Comparison of ENCODE assay signal across 9 cellular contexts in the genomic region with DNA sequence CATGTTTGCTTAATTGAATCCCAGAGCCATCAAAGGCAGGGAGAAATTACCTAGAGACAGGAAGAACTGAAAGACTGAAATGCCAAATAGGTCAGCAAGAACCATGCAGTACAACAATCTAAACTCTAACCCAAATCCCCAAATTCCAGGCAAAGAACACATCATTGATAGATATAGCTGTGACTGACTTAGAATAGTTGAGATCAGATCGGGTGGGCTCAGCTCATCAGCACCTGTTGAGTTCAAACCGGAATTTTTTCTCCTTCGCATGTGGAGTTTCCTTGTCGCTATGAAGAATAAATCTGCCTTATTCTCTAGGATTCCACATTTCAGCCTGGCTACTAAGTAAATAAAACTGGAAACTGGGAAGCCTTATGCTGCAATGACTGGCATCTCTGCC. TPM values are rescaled to one million over a fixed set of nuclear protein-coding genes. Genes with fewer than 3 reads are reported as not detected.
DNase-seq lines count a peak whose midpoint lies in the region; ATAC-seq and TF ChIP-seq lines count a peak whose summit lies in the region.
"Had no signal": no experiment of that assay in that cellular context is flagged by ENCODE, and none has a peak within 500 bp of the region (broad histone marks: within the 10 kb centered on the region; RNA-seq: fewer than 3 reads in every experiment).

No MANE protein-coding gene starts in this region.

- H3K36me3 Mint-ChIP-seq in CD4-positive, CD25-positive, alpha-beta regulatory T cell: peaks cover 4% of the 10 kb centered on the region

- H3K4me3 Mint-ChIP-seq in CD4-positive, CD25-positive, alpha-beta regulatory T cell: peak overlapping the region; percentile 93 to 100 (median 97)

- H3K9me3 Mint-ChIP-seq in CD4-positive, CD25-positive, alpha-beta regulatory T cell: no peaks in the 10 kb centered on the region

- H3K27me3 ChIP-seq in CD4-positive, CD25-positive, alpha-beta regulatory T cell (ENCODE audit: control insufficient read depth, insufficient read depth, low read length): no peaks in the 10 kb centered on the region
- H3K27me3 ChIP-seq in OCI-LY3 (ENCODE audit: low read depth, low read length) (no peaks in the 10 kb centered on the region), osteoblast (ENCODE audit: insufficient read depth, low read length) (no peaks in the 10 kb centered on the region)

- TF ChIP-seq CTCF in OCI-LY3 (IDR thresholded peaks at IDR 0.05; ENCODE audit: low read depth, low read length) (no peak), epithelial cell of esophagus (IDR thresholded peaks at IDR 0.05; ENCODE audit: insufficient read depth, low read depth, low read length, missing control alignments) (no peak), osteoblast (IDR thresholded peaks at IDR 0.05; ENCODE audit: extremely low read depth, low read depth, low read length) (no peak)

- H3K27ac ChIP-seq in CD4-positive, CD25-positive, alpha-beta regulatory T cell (ENCODE audit: insufficient read depth, low read length, poor library complexity, severe bottlenecking): peak overlapping the region; percentile 47
- H3K27ac ChIP-seq in OCI-LY3 (ENCODE audit: low read length): no peak overlapping the region
- peak overlapping the region; percentile 96 for H3K27ac ChIP-seq in osteoblast (ENCODE audit: low read depth, low read length)

- peaks cover 32% of the 10 kb centered on the region for H3K79me2 ChIP-seq in OCI-LY3 (ENCODE audit: low read length)
- H3K79me2 ChIP-seq in osteoblast (ENCODE audit: insufficient read depth, low read length): peaks cover 87% of the 10 kb centered on the region

- no peak overlapping the region for H2AFZ ChIP-seq in OCI-LY3 (ENCODE audit: low read depth, low read length)
- H2AFZ ChIP-seq in osteoblast (ENCODE audit: low read length): peak overlapping the region; percentile 92

- peak overlapping the region; percentile 89 for H3K9ac ChIP-seq in OCI-LY3 (ENCODE audit: low read length)

- no peak for DNase-seq in CD4-positive, CD25-positive, alpha-beta regulatory T cell
- no peak for DNase-seq in epithelial cell of esophagus (ENCODE audit: low read depth)
- DNase-seq in osteoblast (ENCODE audit: insufficient read length, low spot score, missing footprints): peak; percentile 56
- no peak for DNase-seq in NCI-H1092 (lab: John Stamatoyannopoulos, UW)
- no peak for DNase-seq in germinal center (ENCODE audit: low spot score)
- DNase-seq in stimulated activated CD4-positive, alpha-beta T cell treated with anti-CD3 and anti-CD28 coated beads, Interleukin-15, amount 100 ng/mL, for 24 hours: no peak
- DNase-seq: cortex of kidney had no signal

- no peak for ATAC-seq in CD4-positive, CD25-positive, alpha-beta regulatory T cell (ENCODE audit: low read depth in 2 of 2)
- no peak for ATAC-seq in HG02763 (IDR thresholded peaks at IDR 0.05; ENCODE audit: unreplicated experiment)

- peaks cover 40% of the 10 kb centered on the region for H3K4me1 ChIP-seq in CD4-positive, CD25-positive, alpha-beta regulatory T cell (ENCODE audit: control insufficient read depth, insufficient read depth, low read length, poor library complexity, severe bottlenecking)
- H3K4me1 ChIP-seq in OCI-LY3 (ENCODE audit: low read length) (peaks cover 27% of the 10 kb centered on the region), osteoblast (ENCODE audit: insufficient read depth, low read length) (peaks cover 29% of the 10 kb centered on the region)

- no peaks in the 10 kb centered on the region for H3K27me3 Mint-ChIP-seq in CD4-positive, CD25-positive, alpha-beta regulatory T cell

- H4K20me1 ChIP-seq in OCI-LY3 (ENCODE audit: insufficient read depth, low read length) (peaks cover 23% of the 10 kb centered on the region), osteoblast (ENCODE audit: insufficient read depth, low read length) (peaks cover 12% of the 10 kb centered on the region)

- peak overlapping the region; percentile 52 to 96 (median 93) for H3K27ac Mint-ChIP-seq in CD4-positive, CD25-positive, alpha-beta regulatory T cell

- peak overlapping the region; percentile 91 for H3K4me3 ChIP-seq in CD4-positive, CD25-positive, alpha-beta regulatory T cell (ENCODE audit: low read depth, low read length)
- H3K4me3 ChIP-seq in OCI-LY3 (ENCODE audit: low read length) (peak overlapping the region; percentile 96), epithelial cell of esophagus (ENCODE audit: low read length) (peak overlapping the region; percentile 74), osteoblast (ENCODE audit: insufficient read depth, low read length) (peak overlapping the region; percentile 91)

- no peaks in the 10 kb centered on the region for H3K36me3 ChIP-seq in CD4-positive, CD25-positive, alpha-beta regulatory T cell (ENCODE audit: control insufficient read depth, insufficient read depth, low read length)
- peaks cover 3% of the 10 kb centered on the region for H3K36me3 ChIP-seq in OCI-LY3 (replicated peaks; ENCODE audit: low read depth, low read length)
- H3K36me3 ChIP-seq in osteoblast (ENCODE audit: insufficient read depth, low read length): no peaks in the 10 kb centered on the region

- H3K9me3 ChIP-seq in CD4-positive, CD25-positive, alpha-beta regulatory T cell (ENCODE audit: control insufficient read depth in 2 of 2, low read length in 2 of 2): no peaks in the 10 kb centered on the region
- no peaks in the 10 kb centered on the region for H3K9me3 ChIP-seq in OCI-LY3 (ENCODE audit: insufficient read depth, low read length)
- H3K9me3 ChIP-seq in osteoblast (ENCODE audit: low read depth, low read length): no peaks in the 10 kb centered on the region

- H3K4me2 ChIP-seq in OCI-LY3 (ENCODE audit: low read length): peak overlapping the region; percentile 77
- H3K4me2 ChIP-seq in osteoblast (ENCODE audit: insufficient read depth, low read length): peak overlapping the region; percentile 90

- H3K4me1 Mint-ChIP-seq in CD4-positive, CD25-positive, alpha-beta regulatory T cell: peaks cover 28 to 63% (median 48%) of the 10 kb centered on the region in 4 donors

RNA-seq across cellular contexts. Expression of a gene that starts 1.4 kb away (rescaled TPM):
- 12.1 TPM for total RNA-seq in CD4-positive, CD25-positive, alpha-beta regulatory T cell
- 10 to 100 TPM; 18.0 to 24.2 (median 20.1) TPM for polyA plus RNA-seq in CD4-positive, CD25-positive, alpha-beta regulatory T cell
- 26.8 and 28.0 TPM in 2 replicates for total RNA-seq in osteoblast

RNA-seq across cellular contexts. Expression of a gene that starts 1.8 kb away (rescaled TPM):
- total RNA-seq in CD4-positive, CD25-positive, alpha-beta regulatory T cell: 24.2 TPM
- polyA plus RNA-seq in CD4-positive, CD25-positive, alpha-beta regulatory T cell: 10 to 100 TPM; 40.8 to 54.4 (median 49.8) TPM
- 45.4 and 52.8 TPM in 2 replicates for total RNA-seq in osteoblast
